Comparison of ENCODE assay signal across 11 cellular contexts in genomic region chr10:59079386-59080226, GRCh38.
A peak's percentile ranks its signal among the peaks of the same experiment; 100 is the strongest.
DNase-seq lines count a peak whose midpoint lies in the region; ATAC-seq and TF ChIP-seq lines count a peak whose summit lies in the region.
"Had no signal": no experiment of that assay in that cellular context is flagged by ENCODE, and none has a peak within 500 bp of the region (broad histone marks: within the 10 kb centered on the region; RNA-seq: fewer than 3 reads in every experiment).

No MANE protein-coding gene starts in this region.

- H3K27ac Mint-ChIP-seq in T-cell: no peak overlapping the region

- CTCF ChIA-PET in T-cell (lab: Charles Lee): no interaction called here

- H3K4me3 Mint-ChIP-seq in T-cell: no peak overlapping the region

- no peaks in the 10 kb centered on the region for H3K4me1 Mint-ChIP-seq in T-cell

- DNase-seq in AG10803 (ENCODE audit: low read depth) (peak; percentile 60), NCI-H2227 (lab: John Stamatoyannopoulos, UW; ENCODE audit: unreplicated experiment) (peak; percentile 29), epithelial cell of proximal tubule (ENCODE audit: low read depth) (peak; percentile 73), non-pigmented ciliary epithelial cell (ENCODE audit: low read depth) (peak; percentile 53), T-cell (no peak), NCI-H748 (lab: John Stamatoyannopoulos, UW; ENCODE audit: unreplicated experiment) (no peak)
- DNase-seq: Calu3, NCI-H1092 treated with DMSO at 0.1 percent for 48 hours, psoas muscle had no signal

- H3K4me3 ChIP-seq in AG10803 (ENCODE audit: low read length) (no peak overlapping the region), epithelial cell of proximal tubule (ENCODE audit: low read depth, low read length) (no peak overlapping the region)
- H3K4me3 ChIP-seq: psoas muscle had no signal

- TF ChIP-seq CTCF in AG10803 (conservative IDR thresholded peaks at IDR 0.05; ENCODE audit: low read length): no peak
- no peak for TF ChIP-seq CTCF in epithelial cell of proximal tubule (conservative IDR thresholded peaks at IDR 0.05; ENCODE audit: low read depth, low read length)

- POLR2A ChIA-PET in T-cell (lab: Charles Lee): interaction anchor here in 1 of 2 donors (0.6 kb wide), 2 partner anchors 118 to 1574 kb away, joined by 4 to 6 read pairs; no protein-coding TSS in a partner anchor

- no peaks in the 10 kb centered on the region for H3K27me3 Mint-ChIP-seq in T-cell

- peaks cover 0 to 9% (median 0%) of the 10 kb centered on the region in 3 donors for H3K9me3 Mint-ChIP-seq in T-cell

- no peaks in the 10 kb centered on the region for H3K36me3 Mint-ChIP-seq in T-cell

- ATAC-seq in T-cell (replicated peaks in 1 of 4) (no peak), GM18517 (IDR thresholded peaks at IDR 0.05; ENCODE audit: unreplicated experiment) (no peak), esophagus mucosa (no peak)

Comparison
In these comparisons a context has a peak if more than half of its experiments do, and no peak if none do; other contexts are left out.
1. DNase-seq: peak in AG10803 (single experiment), NCI-H2227 (single experiment), epithelial cell of proximal tubule (single experiment) and non-pigmented ciliary epithelial cell (single experiment); none in T-cell (0 of 34) and NCI-H748 (single experiment).